In the genomic region with DNA sequence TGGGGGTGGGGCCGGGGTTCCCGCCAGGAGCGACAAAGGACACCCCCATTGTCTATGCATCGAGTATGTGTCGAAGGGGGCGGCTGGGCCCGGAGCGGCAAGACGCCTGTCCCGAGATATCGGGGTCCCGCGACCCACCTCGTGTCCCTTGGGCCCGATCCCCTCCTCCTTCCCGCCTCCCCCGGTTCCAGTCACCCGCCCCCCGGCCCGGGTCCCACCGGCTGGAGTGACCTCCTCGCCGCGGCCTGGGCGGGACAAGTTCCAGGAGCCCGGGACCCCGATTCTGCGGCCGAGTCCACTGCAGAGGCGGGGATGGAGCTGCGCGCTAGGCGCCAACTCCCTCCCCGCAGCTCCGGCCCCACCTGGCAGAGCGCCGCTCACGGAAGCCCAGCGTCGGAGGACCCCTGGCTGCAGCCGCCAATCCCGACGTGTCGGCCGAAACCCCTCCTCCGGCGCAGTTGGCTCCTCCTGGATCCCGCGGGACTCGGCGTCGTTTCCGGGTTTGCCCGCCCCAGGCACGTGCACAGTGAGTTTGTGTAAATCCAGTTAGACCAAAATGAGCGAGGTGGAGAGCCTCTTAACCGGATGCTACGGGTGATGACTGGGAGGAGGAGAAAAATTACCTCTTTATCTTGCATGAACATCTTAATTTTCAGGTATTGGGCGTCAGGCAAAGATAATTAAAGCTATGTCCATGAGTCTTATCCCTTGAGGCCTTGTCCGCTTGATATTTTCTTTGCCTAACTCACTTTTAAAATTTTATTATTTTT, we compare ENCODE assay signal across 7 cellular contexts. TPM values are rescaled to one million over a fixed set of nuclear protein-coding genes. Genes with fewer than 3 reads are reported as not detected.
A peak's percentile ranks its signal among the peaks of the same experiment; 100 is the strongest.
DNase-seq lines count a peak whose midpoint lies in the region; ATAC-seq and TF ChIP-seq lines count a peak whose summit lies in the region.

A gene (minus strand): TSS at position 434 of the 770 bp plus-strand sequence. CDS start 493 bp downstream, outside the sequence.

- H3K4me2 ChIP-seq in OCI-LY3 (ENCODE audit: low read length), result peak within 1 kb of the TSS; percentile 82

- peak; percentile 50 for ATAC-seq in GM18511 (IDR thresholded peaks at IDR 0.05; ENCODE audit: unreplicated experiment)

- H3K36me3 ChIP-seq in OCI-LY3 (replicated peaks; ENCODE audit: low read depth, low read length), result peaks cover 7% of the 10 kb centered on the region

- no peaks in the 10 kb centered on the region for H4K20me1 ChIP-seq in OCI-LY3 (ENCODE audit: insufficient read depth, low read length)

- H3K4me3 ChIP-seq in HL-60 (replicated peaks; ENCODE audit: insufficient read depth, low read length), result peak within 1 kb of the TSS; percentile 78
- H3K4me3 ChIP-seq in OCI-LY3 (ENCODE audit: low read length), result peak within 1 kb of the TSS; percentile 83
- peak within 1 kb of the TSS; percentile 74 for H3K4me3 ChIP-seq in epithelial cell of esophagus (ENCODE audit: low read length)
- H3K4me3 ChIP-seq in mononuclear cell (ENCODE audit: low read length), result peak within 1 kb of the TSS; percentile 49

- H3K27ac ChIP-seq in HL-60 (replicated peaks) (peak within 1 kb of the TSS; percentile 81), OCI-LY3 (ENCODE audit: low read length) (peak within 1 kb of the TSS; percentile 71)

- TF ChIP-seq CTCF in HL-60 (IDR thresholded peaks at IDR 0.05; ENCODE audit: insufficient read depth, low read length) (no peak), OCI-LY3 (IDR thresholded peaks at IDR 0.05; ENCODE audit: low read depth, low read length) (no peak), epithelial cell of esophagus (IDR thresholded peaks at IDR 0.05; ENCODE audit: insufficient read depth, low read depth, low read length, missing control alignments) (no peak)

- H3K9ac ChIP-seq in OCI-LY3 (ENCODE audit: low read length), result peak within 1 kb of the TSS; percentile 85

- peaks cover 57% of the 10 kb centered on the region for H3K79me2 ChIP-seq in OCI-LY3 (ENCODE audit: low read length)

- peaks cover 24% of the 10 kb centered on the region for H3K4me1 ChIP-seq in OCI-LY3 (ENCODE audit: low read length)
- H3K4me1 ChIP-seq in mononuclear cell (ENCODE audit: insufficient read depth, low read length), result peaks cover 47% of the 10 kb centered on the region

- DNase-seq in HL-60 (ENCODE audit: low read depth in 1 of 2, low spot score in 1 of 2) (peak; percentile 77 to 97), activated T-cell treated with anti-CD3 and anti-CD28 coated beads for 24 hours (ENCODE audit: low read depth) (peak; percentile 86), epithelial cell of esophagus (ENCODE audit: low read depth) (peak; percentile 97)
- DNase-seq in stimulated activated CD8-positive, alpha-beta memory T cell treated with anti-CD3 and anti-CD28 coated beads, Interleukin-2, amount 100 ng/mL, for 48 hours (ENCODE audit: low read depth in 2 of 2), result peak; percentile 87 to 90

- H3K9me3 ChIP-seq in OCI-LY3 (ENCODE audit: insufficient read depth, low read length) (no peaks in the 10 kb centered on the region), mononuclear cell (ENCODE audit: low read depth, low read length) (no peaks in the 10 kb centered on the region)

- H2AFZ ChIP-seq in OCI-LY3 (ENCODE audit: low read depth, low read length), result 0 out of 2 replicates have a peak within 1 kb of the TSS, but pooled peaks have one; percentile 60

- H3K27me3 ChIP-seq in HL-60 (ENCODE audit: insufficient read depth, poor library complexity, severe bottlenecking) (no peaks in the 10 kb centered on the region), OCI-LY3 (ENCODE audit: low read depth, low read length) (no peaks in the 10 kb centered on the region), mononuclear cell (ENCODE audit: insufficient read depth, low read length) (no peaks in the 10 kb centered on the region)

RNA-seq across cellular contexts. Expression of the gene that starts here (rescaled TPM):
- total RNA-seq in mononuclear cell, result 24.8 TPM

Comparison
In these comparisons a context has a peak if more than half of its experiments do, and no peak if none do; other contexts are left out.
1. Peak in every context shown above with its lines: DNase-seq, ATAC-seq, H3K4me3 ChIP-seq and H3K27ac ChIP-seq.